ENCODE assay signal across 35 cellular contexts in genomic region chr3:125090649-125091048, GRCh38.
"Had no signal": no experiment of that assay in that cellular context is flagged by ENCODE, and none has a peak within 500 bp of the region (broad histone marks: within the 10 kb centered on the region; RNA-seq: fewer than 3 reads in every experiment).

No MANE protein-coding gene starts in this region.

- H3K27me3 ChIP-seq: MG63 had no signal

- H3K4me3 ChIP-seq: MG63 had no signal

- DNase-seq: MG63, MM.1S, MV-4-11, NCI-H1048, NCI-H1092, NCI-H1092 treated with DMSO at 0.1 percent for 48 hours, NCI-H1105, NCI-H1105 treated with DMSO at 0.1 percent for 48 hours, NCI-H1417, NCI-H1417 treated with DMSO at 0.1 percent for 48 hours, NCI-H1436, NCI-H1436 treated with DMSO at 0.1 percent for 48 hours, NCI-H146, NCI-H1694, NCI-H1694 treated with DMSO at 0.1 percent for 48 hours, NCI-H187, NCI-H187 treated with DMSO at 0.1 percent for 48 hours, NCI-H1930, NCI-H2029, NCI-H2029 treated with DMSO at 0.1 percent for 48 hours, NCI-H2081, NCI-H2081 treated with DMSO at 0.1 percent for 48 hours, NCI-H2107, NCI-H2171, NCI-H2171 treated with DMSO at 0.1 percent for 48 hours, NCI-H2227 treated with DMSO at 0.1 percent for 48 hours, NCI-H226, NCI-H345, NCI-H446, NCI-H446 treated with DMSO at 0.1 percent for 48 hours, NCI-H510A, NCI-H510A treated with DMSO at 0.1 percent for 48 hours, NCI-H524, NCI-H524 treated with DMSO at 0.1 percent for 48 hours, NCI-H526 had no signal
